Comparison of ENCODE assay signal across 19 cellular contexts in the genomic region with DNA sequence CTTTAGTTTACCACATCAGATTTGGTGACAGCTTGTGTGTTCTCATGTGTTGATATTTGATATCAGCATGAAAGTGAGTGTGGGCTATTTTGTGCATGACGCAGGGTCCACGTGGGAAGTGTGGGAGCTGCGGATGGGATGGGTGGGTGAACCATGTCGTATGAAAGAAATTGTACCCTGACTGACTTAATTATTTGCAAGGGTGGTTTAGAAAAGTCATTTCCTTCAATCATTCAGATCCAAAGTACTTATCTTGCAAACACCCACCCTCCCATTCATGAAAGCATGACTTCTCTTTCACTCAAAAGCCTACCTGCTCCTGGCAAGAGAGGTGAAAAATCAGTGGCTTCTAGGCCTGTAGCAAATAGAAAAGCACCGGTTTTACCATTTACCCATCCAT.
DNase-seq lines count a peak whose midpoint lies in the region; ATAC-seq lines count a peak whose summit lies in the region.
"Had no signal": no experiment of that assay in that cellular context is flagged by ENCODE, and none has a peak within 500 bp of the region (broad histone marks: within the 10 kb centered on the region; RNA-seq: fewer than 3 reads in every experiment).

No MANE protein-coding gene starts in this region.

- DNase-seq in activated CD4-positive, alpha-beta T cell treated with anti-CD3 and anti-CD28 coated beads for 48 hours: peak; percentile 63
- no peak for DNase-seq in activated CD4-positive, alpha-beta T cell treated with anti-CD3 and anti-CD28 coated beads, Interleukin-2, amount 50 U/mL, for 1 hour
- peak; percentile 40 to 42 for DNase-seq in stimulated activated CD4-positive, alpha-beta T cell treated with anti-CD3 and anti-CD28 coated beads, Interleukin-2, amount 100 ng/mL, for 24 hours
- no peak for DNase-seq in stimulated activated CD4-positive, alpha-beta T cell treated with anti-CD3 and anti-CD28 coated beads, Interleukin-4, amount 100 ng/mL, for 4 hours
- no peak for DNase-seq in stimulated activated effector memory CD8-positive, alpha-beta T cell treated with anti-CD3 and anti-CD28 coated beads, Interleukin-12 subunit alpha, Interleukin-12 subunit beta, amount 100 ng/mL, for 72 hours (ENCODE audit: low spot score in 2 of 2)
- DNase-seq in amniotic stem cell (lab: John Stamatoyannopoulos, UW): no peak
- DNase-seq: activated CD4-positive, CD25-positive, alpha-beta regulatory T cell treated with anti-CD3 and anti-CD28 coated beads, Interleukin-2, amount 50 U/mL, for 72 hours; CD4-positive, alpha-beta T cell; endodermal cell; Kasumi-1; OCI-M1; right cardiac atrium; stomach; tibial artery had no signal

- no peak overlapping the region for H3K27ac Mint-ChIP-seq in activated T-helper 17 cell treated with anti-CD3 and anti-CD28 coated beads, Interleukin-2, amount 50 U/mL, for 72 hours
- H3K27ac Mint-ChIP-seq in stimulated activated effector memory CD8-positive, alpha-beta T cell treated with anti-CD3 and anti-CD28 coated beads, Interleukin-12 subunit alpha, Interleukin-12 subunit beta, amount 100 ng/mL, for 72 hours: no peak overlapping the region
- H3K27ac Mint-ChIP-seq: CD4-positive, alpha-beta T cell; dendritic cell treated with granulocyte-macrophage colony-stimulating factor and Interleukin-4, amounts not matched to agents 40 ng/mL and 50 ng/mL, for 4 days; endodermal cell had no signal

- H3K27me3 Mint-ChIP-seq in activated T-helper 17 cell treated with anti-CD3 and anti-CD28 coated beads, Interleukin-2, amount 50 U/mL, for 72 hours: peaks cover 3% of the 10 kb centered on the region
- H3K27me3 Mint-ChIP-seq: CD4-positive, alpha-beta T cell had no signal

- H3K4me1 Mint-ChIP-seq in activated T-helper 17 cell treated with anti-CD3 and anti-CD28 coated beads, Interleukin-2, amount 50 U/mL, for 72 hours: peaks cover 23% of the 10 kb centered on the region
- H3K4me1 Mint-ChIP-seq in stimulated activated effector memory CD8-positive, alpha-beta T cell treated with anti-CD3 and anti-CD28 coated beads, Interleukin-12 subunit alpha, Interleukin-12 subunit beta, amount 100 ng/mL, for 72 hours: peaks cover 26% of the 10 kb centered on the region

- H3K4me3 Mint-ChIP-seq in activated T-helper 17 cell treated with anti-CD3 and anti-CD28 coated beads, Interleukin-2, amount 50 U/mL, for 72 hours: peak overlapping the region; percentile 36
- H3K4me3 Mint-ChIP-seq in stimulated activated effector memory CD8-positive, alpha-beta T cell treated with anti-CD3 and anti-CD28 coated beads, Interleukin-12 subunit alpha, Interleukin-12 subunit beta, amount 100 ng/mL, for 72 hours: no peak overlapping the region
- H3K4me3 Mint-ChIP-seq: CD4-positive, alpha-beta T cell; dendritic cell treated with granulocyte-macrophage colony-stimulating factor and Interleukin-4, amounts not matched to agents 40 ng/mL and 50 ng/mL, for 4 days; endodermal cell; neural crest cell had no signal

- no peaks in the 10 kb centered on the region for H3K9me3 Mint-ChIP-seq in activated T-helper 17 cell treated with anti-CD3 and anti-CD28 coated beads, Interleukin-2, amount 50 U/mL, for 72 hours
- no peaks in the 10 kb centered on the region for H3K9me3 Mint-ChIP-seq in stimulated activated effector memory CD8-positive, alpha-beta T cell treated with anti-CD3 and anti-CD28 coated beads, Interleukin-12 subunit alpha, Interleukin-12 subunit beta, amount 100 ng/mL, for 72 hours
- H3K9me3 Mint-ChIP-seq: CD4-positive, alpha-beta T cell; dendritic cell treated with granulocyte-macrophage colony-stimulating factor and Interleukin-4, amounts not matched to agents 40 ng/mL and 50 ng/mL, for 4 days; endodermal cell; neural crest cell had no signal

- ATAC-seq in activated T-helper 17 cell treated with anti-CD3 and anti-CD28 coated beads, Interleukin-2, amount 50 U/mL, for 72 hours (replicated peaks): peak; percentile 69
- peak; percentile 66 for ATAC-seq in stimulated activated effector memory CD8-positive, alpha-beta T cell treated with anti-CD3 and anti-CD28 coated beads, Interleukin-12 subunit alpha, Interleukin-12 subunit beta, amount 100 ng/mL, for 72 hours
- no peak for ATAC-seq in HG03457 (IDR thresholded peaks at IDR 0.05; ENCODE audit: unreplicated experiment)
- ATAC-seq: HepG2, right cardiac atrium had no signal

- H3K36me3 Mint-ChIP-seq in activated T-helper 17 cell treated with anti-CD3 and anti-CD28 coated beads, Interleukin-2, amount 50 U/mL, for 72 hours (ENCODE audit: low read depth): no peaks in the 10 kb centered on the region
- no peaks in the 10 kb centered on the region for H3K36me3 Mint-ChIP-seq in stimulated activated effector memory CD8-positive, alpha-beta T cell treated with anti-CD3 and anti-CD28 coated beads, Interleukin-12 subunit alpha, Interleukin-12 subunit beta, amount 100 ng/mL, for 72 hours

Comparison
In these comparisons a context has a peak if more than half of its experiments do, and no peak if none do; other contexts are left out.
1. DNase-seq: peak in activated CD4-positive, alpha-beta T cell treated with anti-CD3 and anti-CD28 coated beads for 48 hours (single experiment) and stimulated activated CD4-positive, alpha-beta T cell treated with anti-CD3 and anti-CD28 coated beads, Interleukin-2, amount 100 ng/mL, for 24 hours (2 of 2); none in activated CD4-positive, alpha-beta T cell treated with anti-CD3 and anti-CD28 coated beads, Interleukin-2, amount 50 U/mL, for 1 hour (single experiment), stimulated activated CD4-positive, alpha-beta T cell treated with anti-CD3 and anti-CD28 coated beads, Interleukin-4, amount 100 ng/mL, for 4 hours (0 of 2), stimulated activated effector memory CD8-positive, alpha-beta T cell treated with anti-CD3 and anti-CD28 coated beads, Interleukin-12 subunit alpha, Interleukin-12 subunit beta, amount 100 ng/mL, for 72 hours (0 of 2) and amniotic stem cell (single experiment).